Comparison of ENCODE assay signal across 26 cellular contexts in genomic region chr2:186455613-186456012, GRCh38.
"Had no signal": no experiment of that assay in that cellular context is flagged by ENCODE, and none has a peak within 500 bp of the region (broad histone marks: within the 10 kb centered on the region; RNA-seq: fewer than 3 reads in every experiment).

No MANE protein-coding gene starts in this region.

- FAIRE-seq: endometrium, islet of Langerhans, keratinocyte had no signal

- H3K36me3 ChIP-seq: colonic mucosa, esophagus squamous epithelium, left lung, lower lobe of right lung had no signal

- H3K4me3 ChIP-seq: colonic mucosa, esophagus squamous epithelium, gastrocnemius medialis, heart right ventricle, left lung, lower lobe of right lung, mucosa of descending colon had no signal

- H3K4me1 ChIP-seq: colonic mucosa, esophagus squamous epithelium, gastrocnemius medialis, heart right ventricle, left lung, lower lobe of right lung had no signal

- DNase-seq: colonic mucosa; cortex of kidney; effector CD8-positive, alpha-beta T cell; effector memory CD8-positive, alpha-beta T cell; endodermal cell; erythroblast; esophagus squamous epithelium; foreskin fibroblast; foreskin melanocyte; gastrocnemius medialis; glutamatergic neuron; head of caudate nucleus; heart right ventricle; hippocampal formation; left cardiac atrium; left lung; left ventricle myocardium superior; lower lobe of right lung; mesenchymal stem cell; mucosa of descending colon; naive B cell had no signal

- H3K27me3 ChIP-seq: colonic mucosa, esophagus squamous epithelium, gastrocnemius medialis, heart right ventricle, left lung had no signal

- ATAC-seq: effector memory CD8-positive, alpha-beta T cell; esophagus mucosa; gastrocnemius medialis; heart right ventricle; left cardiac atrium; left lung; left ventricle myocardium superior; lower lobe of right lung; mucosa of descending colon had no signal

- H3K9me3 ChIP-seq: colonic mucosa, esophagus squamous epithelium, gastrocnemius medialis, heart right ventricle, left lung, lower lobe of right lung, mucosa of descending colon had no signal

- H3K27ac ChIP-seq: colonic mucosa, epithelial cell of prostate, esophagus squamous epithelium, gastrocnemius medialis, heart right ventricle, left lung, lower lobe of right lung had no signal
